32 cellular contexts compared by ENCODE assay signal in the genomic region with DNA sequence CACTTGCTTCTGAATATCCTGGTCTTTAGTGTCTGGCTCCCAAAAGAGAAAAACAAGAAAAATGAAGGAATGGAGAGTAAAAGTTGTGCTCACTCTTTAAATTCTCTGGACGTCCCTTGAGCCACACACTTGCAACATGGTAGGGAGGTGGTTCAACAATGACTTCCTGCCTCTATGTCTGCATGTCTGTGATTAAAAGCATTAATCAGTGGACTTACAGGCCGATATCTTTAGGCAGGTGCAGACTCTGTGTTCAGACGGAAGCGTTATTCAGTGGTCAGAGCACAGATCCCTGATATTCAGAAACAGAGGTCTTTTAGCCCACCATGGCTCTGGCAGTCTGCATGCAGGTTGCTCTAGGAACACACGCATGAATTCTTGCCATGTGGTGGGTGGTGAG.
"Had no signal": no experiment of that assay in that cellular context is flagged by ENCODE, and none has a peak within 500 bp of the region (broad histone marks: within the 10 kb centered on the region; RNA-seq: fewer than 3 reads in every experiment).

No MANE protein-coding gene starts in this region.

- DNase-seq: activated B cell treated with CpG ODN at 0.5 μM for 24 hours; activated CD4-positive, alpha-beta memory T cell treated with anti-CD3 and anti-CD28 coated beads for 36 hours; activated CD4-positive, alpha-beta T cell treated with anti-CD3 and anti-CD28 coated beads for 4 hours; activated CD4-positive, alpha-beta T cell treated with anti-CD3 and anti-CD28 coated beads, Interleukin-2, amount 10 ng/mL, durations not matched to agents 24 days and 14 days; activated CD4-positive, alpha-beta T cell treated with anti-CD3 and anti-CD28 coated beads, Interleukin-2, amount 50 U/mL, for 1 hour; activated CD4-positive, alpha-beta T cell treated with anti-CD3 and anti-CD28 coated beads, Interleukin-2, amount 50 U/mL, for 4 hours; activated CD4-positive, CD25-positive, alpha-beta regulatory T cell treated with anti-CD3 and anti-CD28 coated beads, Interleukin-2, amount 50 U/mL, for 72 hours; activated CD8-positive, alpha-beta memory T cell treated with anti-CD3 and anti-CD28 coated beads, Interleukin-2, amount 50 U/mL, for 4 hours; activated CD8-positive, alpha-beta T cell treated with anti-CD3 and anti-CD28 coated beads for 36 hours; activated effector memory CD4-positive, alpha-beta T cell treated with anti-CD3 and anti-CD28 coated beads, Interleukin-2, amount 50 U/mL, for 16 hours; activated gamma-delta T cell treated with Interleukin-2 at 50 U/mL for 16 hours; activated naive CD4-positive, alpha-beta T cell; activated naive CD4-positive, alpha-beta T cell treated with anti-CD3 and anti-CD28 coated beads for 36 hours; activated naive CD4-positive, alpha-beta T cell treated with anti-CD3 and anti-CD28 coated beads, Interleukin-2, amount 50 U/mL, for 16 hours; activated naive CD8-positive, alpha-beta T cell treated with anti-CD3 and anti-CD28 coated beads for 36 hours; activated T-cell treated with anti-CD3 and anti-CD28 coated beads for 4 hours; activated T-cell treated with anti-CD3 and anti-CD28 coated beads, Interleukin-2, amount 50 U/mL, for 1 hour; activated T-cell treated with anti-CD3 and anti-CD28 coated beads, Interleukin-2, amount 50 U/mL, for 4 hours; activated T-cell treated with anti-CD3 and anti-CD28 coated beads, Interleukin-2, amount 50 U/mL, for 72 hours; adrenal gland; amniotic stem cell; aorta; body of pancreas; brain microvascular endothelial cell; central memory CD4-positive, alpha-beta T cell; T-helper 1 cell; T-helper 2 cell; T-helper 9 cell had no signal

- H3K4me3 ChIP-seq: adrenal gland, body of pancreas, breast epithelium had no signal

- FAIRE-seq: astrocyte, colon had no signal

- H3K27ac ChIP-seq: adrenal gland, body of pancreas, brain microvascular endothelial cell, breast epithelium, VCaP had no signal

- H3K36me3 ChIP-seq: adrenal gland, brain microvascular endothelial cell, breast epithelium had no signal

- H3K4me1 ChIP-seq: adrenal gland, body of pancreas, breast epithelium had no signal

- H3K27me3 ChIP-seq: adrenal gland, body of pancreas, brain microvascular endothelial cell, breast epithelium had no signal

- H3K9me3 ChIP-seq: adrenal gland, body of pancreas, breast epithelium had no signal
